ENCODE assay signal across 2 cellular contexts in the genomic region with DNA sequence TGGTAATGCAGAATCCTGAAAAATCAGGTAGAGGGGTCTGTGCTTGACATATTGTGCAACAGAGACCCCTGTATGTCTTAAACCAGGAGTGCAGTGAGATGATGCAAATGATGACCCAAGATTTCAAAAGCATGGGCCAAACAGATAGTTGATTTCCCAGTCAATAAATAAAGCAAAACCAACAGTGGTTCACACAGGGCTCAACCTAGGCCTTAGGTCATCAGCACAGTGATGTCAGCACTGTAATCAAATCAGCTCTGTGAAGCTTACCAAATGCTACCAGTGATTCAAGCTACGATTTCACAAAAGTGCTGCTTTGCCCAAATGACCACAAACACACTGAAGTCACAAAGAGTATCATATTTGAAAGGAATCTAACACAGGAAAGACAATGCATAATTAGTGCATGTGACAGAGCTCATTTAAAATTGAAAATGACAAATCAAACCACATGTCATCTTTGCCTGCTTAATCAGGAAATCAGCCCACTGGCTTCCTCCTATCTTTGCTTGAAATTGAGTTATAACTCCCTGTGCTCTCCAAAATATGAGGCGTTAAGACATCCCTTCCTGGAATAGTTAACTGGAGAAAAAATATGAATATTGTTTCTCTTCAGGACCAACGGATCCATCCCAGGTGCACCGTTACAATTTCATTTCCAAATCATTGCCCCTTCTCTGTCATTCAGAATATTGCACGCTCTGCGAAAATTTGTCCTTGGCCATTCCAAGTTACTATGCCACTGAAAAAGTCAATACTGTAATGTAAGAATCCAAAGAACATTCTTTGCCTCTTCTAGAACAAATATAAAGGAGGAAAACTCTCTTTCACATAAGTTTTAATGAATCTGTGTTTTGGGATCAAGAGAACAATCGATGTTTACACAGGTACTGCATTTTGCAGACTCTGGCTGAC.
TF ChIP-seq lines count a peak whose summit lies in the region.

No MANE protein-coding gene starts in this region.

TF ChIP-seq in A549, 52 proteins besides CTCF, POLR2A, EP300 and RAD21:
- TF ChIP-seq CHD4 (IDR thresholded peaks at IDR 0.05; ENCODE audit: borderline replicate concordance) (no peak), FOSL2 (IDR thresholded peaks at IDR 0.05) (no peak), FOSL2 (CRISPR knock-in tag; IDR thresholded peaks at IDR 0.05) (no peak), MAFK (IDR thresholded peaks at IDR 0.05; ENCODE audit: partially characterized antibody) (peak; percentile 67), CHD2 (IDR thresholded peaks at IDR 0.05; ENCODE audit: low read length, partially characterized antibody) (no peak)
- TF ChIP-seq, protein P1, sequence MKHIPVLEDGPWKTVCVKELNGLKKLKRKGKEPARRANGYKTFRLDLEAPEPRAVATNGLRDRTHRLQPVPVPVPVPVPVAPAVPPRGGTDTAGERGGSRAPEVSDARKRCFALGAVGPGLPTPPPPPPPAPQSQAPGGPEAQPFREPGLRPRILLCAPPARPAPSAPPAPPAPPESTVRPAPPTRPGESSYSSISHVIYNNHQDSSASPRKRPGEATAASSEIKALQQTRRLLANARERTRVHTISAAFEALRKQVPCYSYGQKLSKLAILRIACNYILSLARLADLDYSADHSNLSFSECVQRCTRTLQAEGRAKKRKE (CRISPR knock-in tag; IDR thresholded peaks at IDR 0.05; ENCODE audit: low read depth) = no peak
TF ChIP-seq in A549: peak in this region for 1.

TF ChIP-seq in HepG2, 621 proteins besides CTCF, POLR2A, EP300 and RAD21:
- TF ChIP-seq SALL2 (CRISPR knock-in tag; IDR thresholded peaks at IDR 0.05) (no peak), MAFK (conservative IDR thresholded peaks at IDR 0.05 in 1 of 2, IDR thresholded peaks at IDR 0.05 in 1 of 2; ENCODE audit: low read length in 2 of 2) (peak; percentile 12 to 50; a peak in 3 of 4 replicates), CEBPB (IDR thresholded peaks at IDR 0.05; ENCODE audit: borderline replicate concordance, low read depth, low read length) (peak; percentile 59; the same call in 1 of the 2 replicates), AHR (CRISPR knock-in tag; IDR thresholded peaks at IDR 0.05) (no peak), ZNF205 (CRISPR knock-in tag; IDR thresholded peaks at IDR 0.05) (peak; percentile 50; the same call in 1 of the 2 replicates), ZNF260 (CRISPR knock-in tag; IDR thresholded peaks at IDR 0.05; ENCODE audit: borderline replicate concordance, low read depth) (no peak), KAT2B (IDR thresholded peaks at IDR 0.05; ENCODE audit: borderline replicate concordance, low read depth, low read length) (no peak), NCOA2 (CRISPR knock-in tag; IDR thresholded peaks at IDR 0.05) (no peak), KLF11 (CRISPR knock-in tag; IDR thresholded peaks at IDR 0.05) (no peak)
- TF ChIP-seq, protein P2, sequence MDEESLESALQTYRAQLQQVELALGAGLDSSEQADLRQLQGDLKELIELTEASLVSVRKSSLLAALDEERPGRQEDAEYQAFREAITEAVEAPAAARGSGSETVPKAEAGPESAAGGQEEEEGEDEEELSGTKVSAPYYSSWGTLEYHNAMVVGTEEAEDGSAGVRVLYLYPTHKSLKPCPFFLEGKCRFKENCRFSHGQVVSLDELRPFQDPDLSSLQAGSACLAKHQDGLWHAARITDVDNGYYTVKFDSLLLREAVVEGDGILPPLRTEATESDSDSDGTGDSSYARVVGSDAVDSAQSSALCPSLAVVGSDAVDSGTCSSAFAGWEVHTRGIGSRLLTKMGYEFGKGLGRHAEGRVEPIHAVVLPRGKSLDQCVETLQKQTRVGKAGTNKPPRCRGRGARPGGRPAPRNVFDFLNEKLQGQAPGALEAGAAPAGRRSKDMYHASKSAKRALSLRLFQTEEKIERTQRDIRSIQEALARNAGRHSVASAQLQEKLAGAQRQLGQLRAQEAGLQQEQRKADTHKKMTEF (CRISPR knock-in tag; IDR thresholded peaks at IDR 0.05) = no peak
- TF ChIP-seq, protein P3, sequence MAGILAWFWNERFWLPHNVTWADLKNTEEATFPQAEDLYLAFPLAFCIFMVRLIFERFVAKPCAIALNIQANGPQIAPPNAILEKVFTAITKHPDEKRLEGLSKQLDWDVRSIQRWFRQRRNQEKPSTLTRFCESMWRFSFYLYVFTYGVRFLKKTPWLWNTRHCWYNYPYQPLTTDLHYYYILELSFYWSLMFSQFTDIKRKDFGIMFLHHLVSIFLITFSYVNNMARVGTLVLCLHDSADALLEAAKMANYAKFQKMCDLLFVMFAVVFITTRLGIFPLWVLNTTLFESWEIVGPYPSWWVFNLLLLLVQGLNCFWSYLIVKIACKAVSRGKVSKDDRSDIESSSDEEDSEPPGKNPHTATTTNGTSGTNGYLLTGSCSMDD (CRISPR knock-in tag; IDR thresholded peaks at IDR 0.05) = no peak
- TF ChIP-seq, protein P4, sequence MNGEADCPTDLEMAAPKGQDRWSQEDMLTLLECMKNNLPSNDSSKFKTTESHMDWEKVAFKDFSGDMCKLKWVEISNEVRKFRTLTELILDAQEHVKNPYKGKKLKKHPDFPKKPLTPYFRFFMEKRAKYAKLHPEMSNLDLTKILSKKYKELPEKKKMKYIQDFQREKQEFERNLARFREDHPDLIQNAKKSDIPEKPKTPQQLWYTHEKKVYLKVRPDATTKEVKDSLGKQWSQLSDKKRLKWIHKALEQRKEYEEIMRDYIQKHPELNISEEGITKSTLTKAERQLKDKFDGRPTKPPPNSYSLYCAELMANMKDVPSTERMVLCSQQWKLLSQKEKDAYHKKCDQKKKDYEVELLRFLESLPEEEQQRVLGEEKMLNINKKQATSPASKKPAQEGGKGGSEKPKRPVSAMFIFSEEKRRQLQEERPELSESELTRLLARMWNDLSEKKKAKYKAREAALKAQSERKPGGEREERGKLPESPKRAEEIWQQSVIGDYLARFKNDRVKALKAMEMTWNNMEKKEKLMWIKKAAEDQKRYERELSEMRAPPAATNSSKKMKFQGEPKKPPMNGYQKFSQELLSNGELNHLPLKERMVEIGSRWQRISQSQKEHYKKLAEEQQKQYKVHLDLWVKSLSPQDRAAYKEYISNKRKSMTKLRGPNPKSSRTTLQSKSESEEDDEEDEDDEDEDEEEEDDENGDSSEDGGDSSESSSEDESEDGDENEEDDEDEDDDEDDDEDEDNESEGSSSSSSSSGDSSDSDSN (CRISPR knock-in tag; IDR thresholded peaks at IDR 0.05) = no peak
- TF ChIP-seq, protein P5, sequence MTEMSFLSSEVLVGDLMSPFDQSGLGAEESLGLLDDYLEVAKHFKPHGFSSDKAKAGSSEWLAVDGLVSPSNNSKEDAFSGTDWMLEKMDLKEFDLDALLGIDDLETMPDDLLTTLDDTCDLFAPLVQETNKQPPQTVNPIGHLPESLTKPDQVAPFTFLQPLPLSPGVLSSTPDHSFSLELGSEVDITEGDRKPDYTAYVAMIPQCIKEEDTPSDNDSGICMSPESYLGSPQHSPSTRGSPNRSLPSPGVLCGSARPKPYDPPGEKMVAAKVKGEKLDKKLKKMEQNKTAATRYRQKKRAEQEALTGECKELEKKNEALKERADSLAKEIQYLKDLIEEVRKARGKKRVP (CRISPR knock-in tag; IDR thresholded peaks at IDR 0.05) = peak in 1 of 2 experiments; percentile 57; a peak in 2 of 4 replicates
- TF ChIP-seq, protein P6, sequence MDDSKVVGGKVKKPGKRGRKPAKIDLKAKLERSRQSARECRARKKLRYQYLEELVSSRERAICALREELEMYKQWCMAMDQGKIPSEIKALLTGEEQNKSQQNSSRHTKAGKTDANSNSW (CRISPR knock-in tag; IDR thresholded peaks at IDR 0.05; ENCODE audit: borderline replicate concordance) = no peak
